ENCODE assay signal across 9 cellular contexts in genomic region chr4:42750091-42750490, GRCh38.
DNase-seq lines count a peak whose midpoint lies in the region; ATAC-seq, FAIRE-seq and TF ChIP-seq lines count a peak whose summit lies in the region.
"Had no signal": no experiment of that assay in that cellular context is flagged by ENCODE, and none has a peak within 500 bp of the region (broad histone marks: within the 10 kb centered on the region; RNA-seq: fewer than 3 reads in every experiment).

No MANE protein-coding gene starts in this region.

- no peaks in the 10 kb centered on the region for H3K79me2 ChIP-seq in H1 (ENCODE audit: control insufficient read depth in 1 of 2, insufficient read depth in 2 of 2, low read length in 2 of 2)

- H3K27me3 ChIP-seq in H1 (replicated peaks in 1 of 4; ENCODE audit: control insufficient read depth in 3 of 4, extremely low read depth in 1 of 4, insufficient read depth in 3 of 4, low read length in 3 of 4), result no peaks in the 10 kb centered on the region

- no peak overlapping the region for H3K18ac ChIP-seq in H1 (ENCODE audit: extremely low read depth, low read length)

- no peak overlapping the region for H3K27ac ChIP-seq in C4-2B
- H3K27ac ChIP-seq in H1 (ENCODE audit: low read depth, low read length), result no peak overlapping the region

- DNase-seq in NCI-H187 treated with DMSO at 0.1 percent for 48 hours (lab: John Stamatoyannopoulos, UW) (peak; percentile 7), H1 (ENCODE audit: low read depth in 1 of 2, low spot score in 2 of 2) (no peak), NCI-H146 (lab: John Stamatoyannopoulos, UW) (no peak), HPDE6-E6E7 (ENCODE audit: extremely low spot score) (no peak)
- peak; percentile 7 for DNase-seq in stimulated activated naive CD8-positive, alpha-beta T cell treated with anti-CD3 and anti-CD28 coated beads, Interleukin-15, Interleukin-2, amounts not matched to agents 100 U/mL and 50 U/mL, for 24 hours

- H3K56ac ChIP-seq in H1 (replicated peaks; ENCODE audit: insufficient read length, low read depth, low read length), result no peak overlapping the region

- H3K9ac ChIP-seq in H1 (replicated peaks in 1 of 4; ENCODE audit: extremely low read depth in 1 of 4, low read depth in 3 of 4, low read length in 3 of 4), result no peak overlapping the region

- no peaks in the 10 kb centered on the region for H3K4me1 ChIP-seq in H1 (replicated peaks in 1 of 4; ENCODE audit: control insufficient read depth in 3 of 4, insufficient read depth in 4 of 4, low read length in 3 of 4)

- 79% methylated on average over 1 of the region's 1 CpG; no CpG with 5 or more reads in 1 of the 2 experiments for WGBS in H1 (ENCODE audit: extremely low coverage in 1 of 2, insufficient coverage in 1 of 2, insufficient read length in 1 of 2, insufficient replicate concordance in 2 of 2, low coverage in 1 of 2, low lambda C conversion rate in 2 of 2, missing lambda C conversion rate in 1 of 2), 2 experiments

- H2BK12ac ChIP-seq in H1 (ENCODE audit: low read depth, low read length), result no peak overlapping the region

- H2BK120ac ChIP-seq in H1 (replicated peaks; ENCODE audit: low read depth, low read length), result no peak overlapping the region

- CTCF ChIA-PET in H1 (lab: Charles Lee; ENCODE audit: partially characterized antibody), result interaction anchor here (0.7 to 2.8 kb wide), 11 partner anchors 18 to 230 kb away, joined by 3 to 11 read pairs (median 3); no protein-coding TSS in a partner anchor

- H3K9me3 ChIP-seq in H1 (ENCODE audit: insufficient read depth in 2 of 2, low read depth in 1 of 2, low read length in 1 of 2), result no peaks in the 10 kb centered on the region; a peak in 1 of 4 replicates

- no peak overlapping the region for H2BK15ac ChIP-seq in H1 (ENCODE audit: low read length)

- H4K5ac ChIP-seq in H1 (ENCODE audit: insufficient read length, low read depth, low read length), result no peak overlapping the region

- H3K79me1 ChIP-seq in H1 (ENCODE audit: low read depth, low read length), result no peaks in the 10 kb centered on the region

- peaks cover 1% of the 10 kb centered on the region; the same call in 1 of the 2 replicates for H3K23me2 ChIP-seq in H1 (ENCODE audit: low read depth, low read length)

- no peak for TF ChIP-seq EP300 in H1 (IDR thresholded peaks at IDR 0.05; ENCODE audit: borderline replicate concordance in 1 of 2, low read depth in 2 of 2, low read length in 2 of 2)

- TF ChIP-seq CTCF in C4-2B (conservative IDR thresholded peaks at IDR 0.05) (peak; percentile 41), H1 (IDR thresholded peaks at IDR 0.05; ENCODE audit: control extremely low read depth in 1 of 3, insufficient read depth in 1 of 3, low read depth in 1 of 3, low read length in 3 of 3) (peak in 2 of 3 experiments; percentile 29 to 43; a peak in 2 of 4 replicates)

- no peak overlapping the region for H2BK20ac ChIP-seq in H1 (ENCODE audit: low read length)

- no peak overlapping the region for H2AK5ac ChIP-seq in H1 (ENCODE audit: low read depth, low read length)

- no peak overlapping the region for H3K14ac ChIP-seq in H1 (ENCODE audit: insufficient read length)

- no peak overlapping the region for H2BK5ac ChIP-seq in H1 (ENCODE audit: low read depth, low read length)

- no peak for FAIRE-seq in H1 (lab: Jason Lieb, UNC)
- FAIRE-seq: GM18507 had no signal

- H3K4ac ChIP-seq in H1 (replicated peaks; ENCODE audit: insufficient read length, low read depth, low read length), result no peak overlapping the region

- POLR2A ChIA-PET in H1 (lab: Charles Lee; ENCODE audit: partially characterized antibody), result no interaction called here

- no peaks in the 10 kb centered on the region for H4K20me1 ChIP-seq in H1 (replicated peaks in 1 of 2; ENCODE audit: control insufficient read depth in 1 of 2, insufficient read depth in 2 of 2, low read length in 2 of 2)

- TF ChIP-seq POLR2A in H1 (IDR thresholded peaks at IDR 0.05; ENCODE audit: control extremely low read depth in 1 of 2, low read depth in 2 of 2, low read length in 2 of 2), result no peak

- H3K23ac ChIP-seq in H1 (ENCODE audit: insufficient read length), result no peak overlapping the region

- H3K4me3 ChIP-seq in H1 (ENCODE audit: extremely low read depth in 1 of 4, insufficient read depth in 2 of 4, low read depth in 3 of 4, low read length in 4 of 4), result no peak overlapping the region

- no peak overlapping the region for H4K91ac ChIP-seq in H1 (replicated peaks; ENCODE audit: insufficient read length, low read length)

- no peak overlapping the region for H4K8ac ChIP-seq in H1 (ENCODE audit: extremely low read depth, insufficient read depth, low read length)

- no peak overlapping the region for H2AFZ ChIP-seq in H1 (ENCODE audit: low read length)

- peak; percentile 75 for ATAC-seq in GM18870 (IDR thresholded peaks at IDR 0.05; ENCODE audit: unreplicated experiment)
- peak; percentile 49 for ATAC-seq in stimulated activated naive CD8-positive, alpha-beta T cell treated with anti-CD3 and anti-CD28 coated beads, Interleukin-15, Interleukin-2, amounts not matched to agents 100 U/mL and 50 U/mL, for 24 hours
- ATAC-seq in GM21367 (IDR thresholded peaks at IDR 0.05; ENCODE audit: unreplicated experiment), result no peak

- no peak overlapping the region for H3K4me2 ChIP-seq in H1 (ENCODE audit: insufficient read depth in 1 of 2, low read depth in 2 of 2, low read length in 2 of 2)

- H3K36me3 ChIP-seq in H1 (ENCODE audit: control insufficient read depth in 2 of 4, insufficient read depth in 4 of 4, low read length in 3 of 4), result no peaks in the 10 kb centered on the region

- peak; percentile 67 to 74 for TF ChIP-seq RAD21 in H1 (IDR thresholded peaks at IDR 0.05 in 1 of 2, conservative IDR thresholded peaks at IDR 0.05 in 1 of 2; ENCODE audit: low read depth in 2 of 2, low read length in 2 of 2)

TF ChIP-seq in H1, 55 proteins besides CTCF, POLR2A, EP300 and RAD21:
- TF ChIP-seq TAF7 (optimal IDR thresholded peaks at IDR 0.05; ENCODE audit: borderline replicate concordance, low read depth, low read length) (no peak), GABPA (IDR thresholded peaks at IDR 0.05; ENCODE audit: borderline replicate concordance, insufficient read depth, low read length) (no peak), CHD2 (IDR thresholded peaks at IDR 0.05; ENCODE audit: low read length) (no peak), SRF (IDR thresholded peaks at IDR 0.05; ENCODE audit: low read depth, low read length) (no peak), MAFK (IDR thresholded peaks at IDR 0.05; ENCODE audit: low read depth, low read length) (no peak), CREB1 (IDR thresholded peaks at IDR 0.05) (no peak), E2F6 (IDR thresholded peaks at IDR 0.05) (no peak), SIX5 (IDR thresholded peaks at IDR 0.05; ENCODE audit: low read depth, low read length) (no peak), SP1 (IDR thresholded peaks at IDR 0.05; ENCODE audit: low read depth, low read length) (no peak), CEBPB (IDR thresholded peaks at IDR 0.05; ENCODE audit: low read depth, low read length) (no peak)

Comparison
In these comparisons a context has a peak if more than half of its experiments do, and no peak if none do; other contexts are left out.
1. DNase-seq: peak in NCI-H187 treated with DMSO at 0.1 percent for 48 hours (single experiment) and stimulated activated naive CD8-positive, alpha-beta T cell treated with anti-CD3 and anti-CD28 coated beads, Interleukin-15, Interleukin-2, amounts not matched to agents 100 U/mL and 50 U/mL, for 24 hours (single experiment); none in H1 (0 of 2), NCI-H146 (single experiment) and HPDE6-E6E7 (single experiment).